Comparison of ENCODE assay signal across 20 cellular contexts in the genomic region with DNA sequence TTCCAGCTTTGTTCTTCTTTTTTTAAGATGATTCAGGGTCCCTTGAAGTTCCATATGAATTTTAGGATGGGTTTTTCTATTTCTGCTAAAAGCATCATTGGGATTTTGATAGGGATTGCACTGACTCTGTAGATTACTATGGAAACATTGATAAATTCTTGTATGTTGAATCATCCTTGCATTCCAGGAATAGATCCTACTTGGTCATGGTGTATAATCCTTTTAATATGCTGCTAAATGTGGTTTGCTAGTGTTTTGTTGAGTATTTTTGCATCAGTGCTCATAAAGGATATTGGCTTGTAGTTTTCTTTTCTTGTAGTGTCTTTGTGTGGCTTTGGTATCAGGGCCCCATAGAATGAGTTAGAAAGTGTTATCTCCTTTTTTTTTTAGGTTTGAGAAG. TPM values are rescaled to one million over a fixed set of nuclear protein-coding genes. Genes with fewer than 3 reads are reported as not detected.
A peak's percentile ranks its signal among the peaks of the same experiment; 100 is the strongest.
DNase-seq lines count a peak whose midpoint lies in the region; ATAC-seq and TF ChIP-seq lines count a peak whose summit lies in the region.
"Had no signal": no experiment of that assay in that cellular context is flagged by ENCODE, and none has a peak within 500 bp of the region (broad histone marks: within the 10 kb centered on the region; RNA-seq: fewer than 3 reads in every experiment).

No MANE protein-coding gene starts in this region.

- no peak for TF ChIP-seq CTCF in AG10803 (conservative IDR thresholded peaks at IDR 0.05; ENCODE audit: low read length)
- TF ChIP-seq CTCF in astrocyte of the spinal cord (IDR thresholded peaks at IDR 0.05; ENCODE audit: low read depth, low read length): no peak
- no peak for TF ChIP-seq CTCF in gastroesophageal sphincter (IDR thresholded peaks at IDR 0.05)

- H3K4me3 ChIP-seq in AG10803 (ENCODE audit: low read length) (no peak overlapping the region), astrocyte of the spinal cord (ENCODE audit: low read depth, low read length) (no peak overlapping the region), gastroesophageal sphincter (no peak overlapping the region)
- no peak overlapping the region for H3K4me3 ChIP-seq in effector memory CD4-positive, alpha-beta T cell (ENCODE audit: insufficient read depth, low read depth, low read length, poor library complexity, severe bottlenecking)
- H3K4me3 ChIP-seq: GM23338, K562, upper lobe of left lung had no signal

- H3K27ac ChIP-seq in gastroesophageal sphincter: no peak overlapping the region
- H3K27ac ChIP-seq in effector memory CD4-positive, alpha-beta T cell (ENCODE audit: insufficient read depth, low read length, poor library complexity, severe bottlenecking): no peak overlapping the region
- H3K27ac ChIP-seq: neutrophil, upper lobe of left lung had no signal

- no peak for TF ChIP-seq POLR2A in gastroesophageal sphincter (IDR thresholded peaks at IDR 0.05)

- no peak for TF ChIP-seq EP300 in gastroesophageal sphincter (IDR thresholded peaks at IDR 0.05)

- H3K4me1 ChIP-seq in gastroesophageal sphincter: no peaks in the 10 kb centered on the region
- no peaks in the 10 kb centered on the region for H3K4me1 ChIP-seq in effector memory CD4-positive, alpha-beta T cell (ENCODE audit: control insufficient read depth, insufficient read depth, low read length, poor library complexity, severe bottlenecking)
- H3K4me1 ChIP-seq: upper lobe of left lung had no signal

- ATAC-seq in gastroesophageal sphincter: no peak
- ATAC-seq: activated T-helper 17 cell treated with anti-CD3 and anti-CD28 coated beads, Interleukin-2, amount 50 U/mL, for 72 hours; GM23338; K562; stimulated activated naive B cell treated with anti-CD40 and anti-IgM and Interleukin-4, amounts not matched to agents 10 μg/mL and 1 μg/mL and 100 μg/mL, for 72 hours had no signal

- H3K9me3 ChIP-seq in gastroesophageal sphincter: no peaks in the 10 kb centered on the region
- H3K9me3 ChIP-seq in effector memory CD4-positive, alpha-beta T cell (ENCODE audit: control insufficient read depth, low read length): no peaks in the 10 kb centered on the region
- H3K9me3 ChIP-seq: neutrophil, upper lobe of left lung had no signal

- H3K36me3 ChIP-seq in gastroesophageal sphincter: no peaks in the 10 kb centered on the region
- H3K36me3 ChIP-seq in effector memory CD4-positive, alpha-beta T cell (ENCODE audit: control insufficient read depth, insufficient read depth, low read length): no peaks in the 10 kb centered on the region
- H3K36me3 ChIP-seq: neutrophil, upper lobe of left lung had no signal

- peaks cover 29% of the 10 kb centered on the region for H3K27me3 ChIP-seq in gastroesophageal sphincter
- no peaks in the 10 kb centered on the region for H3K27me3 ChIP-seq in effector memory CD4-positive, alpha-beta T cell (replicated peaks; ENCODE audit: control insufficient read depth, insufficient read depth, low read length, poor library complexity, severe bottlenecking)
- H3K27me3 ChIP-seq: upper lobe of left lung had no signal

- in situ Hi-C loops in astrocyte of the spinal cord (cut with HindIII; ENCODE audit: low sequenced_read_pairs): no loop called here

- DNase-seq in AG10803 (ENCODE audit: low read depth): peak; percentile 67
- DNase-seq in LHCN-M2 (ENCODE audit: low read depth): peak; percentile 56
- DNase-seq in astrocyte of the spinal cord (ENCODE audit: low read depth, low spot score): peak; percentile 62
- DNase-seq in kidney glomerular epithelial cell (lab: John Stamatoyannopoulos, UW): peak; percentile 57
- DNase-seq in stimulated activated CD4-positive, alpha-beta T cell treated with anti-CD3 and anti-CD28 coated beads, Interleukin-2, amount 100 ng/mL, for 48 hours: no peak
- DNase-seq in C1 segment of cervical spinal cord (lab: John Stamatoyannopoulos, UW): no peak
- DNase-seq in effector memory CD4-positive, alpha-beta T cell: no peak
- DNase-seq: DMS153; immature natural killer cell; NCI-H1417; stimulated activated naive B cell treated with anti-CD40 and anti-IgM and Interleukin-4, amounts not matched to agents 10 μg/mL and 1 μg/mL and 100 μg/mL, for 72 hours; upper lobe of left lung had no signal

RNA-seq across cellular contexts. Expression of gene PHOX2A, which starts 34.9 kb away (rescaled TPM):
- total RNA-seq in LHCN-M2 (2014; rRNA removed) (not detected in 2 replicates), gastroesophageal sphincter (1 to 10 TPM in 1 of 4 donors, under 1 TPM in 2, not detected in 1; 0.37 to 3.2 (median 0.89) TPM)
- not detected for polyA plus RNA-seq in LHCN-M2 (2012)
- total RNA-seq: activated T-helper 17 cell treated with anti-CD3 and anti-CD28 coated beads, Interleukin-2, amount 50 U/mL, for 72 hours; glomerular endothelial cell; GM23338; K562; NCI-H460; skeletal muscle tissue; upper lobe of left lung had no signal
- polyA plus RNA-seq: immature natural killer cell, K562 had no signal

RNA-seq across cellular contexts. Expression of gene INPPL1, which starts 54.3 kb away (rescaled TPM):
- total RNA-seq in LHCN-M2 (2014; rRNA removed) (72.8 and 140 TPM in 2 replicates), gastroesophageal sphincter (100 to 1,000 TPM in 2 of 4 donors, 10 to 100 TPM in 2; 65.8 to 134 (median 92.4) TPM)
- 62.4 TPM for polyA plus RNA-seq in LHCN-M2 (2012)

Comparison
In these comparisons a context has a peak if more than half of its experiments do, and no peak if none do; other contexts are left out.
1. DNase-seq: peak in AG10803 (single experiment), LHCN-M2 (single experiment), astrocyte of the spinal cord (single experiment) and kidney glomerular epithelial cell (single experiment); none in stimulated activated CD4-positive, alpha-beta T cell treated with anti-CD3 and anti-CD28 coated beads, Interleukin-2, amount 100 ng/mL, for 48 hours (0 of 2), C1 segment of cervical spinal cord (0 of 14) and effector memory CD4-positive, alpha-beta T cell (0 of 3).